ENCODE assay signal across 26 cellular contexts in the genomic region with DNA sequence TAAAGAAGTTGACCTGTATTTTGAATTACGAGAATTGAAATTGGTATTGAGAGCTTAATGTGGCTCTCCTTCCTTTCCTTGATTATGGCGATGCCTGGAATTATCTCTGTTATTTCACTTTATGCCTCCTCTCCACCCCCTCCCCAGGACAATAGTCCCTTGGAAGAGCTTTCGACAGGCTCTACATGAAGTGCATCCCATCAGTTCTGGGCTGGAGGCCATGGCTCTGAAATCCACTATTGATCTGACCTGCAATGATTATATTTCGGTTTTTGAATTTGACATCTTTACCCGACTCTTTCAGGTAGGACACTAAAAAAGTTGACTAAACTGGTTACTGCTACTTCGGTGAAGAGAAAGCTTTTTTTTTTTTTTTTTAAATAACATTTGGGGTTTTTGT.
"Had no signal": no experiment of that assay in that cellular context is flagged by ENCODE, and none has a peak within 500 bp of the region (broad histone marks: within the 10 kb centered on the region; RNA-seq: fewer than 3 reads in every experiment).

No MANE protein-coding gene starts in this region.

- FAIRE-seq: pancreas, small intestine had no signal

- H3K27ac ChIP-seq: hepatocyte, left lung, lower lobe of right lung, pancreas, prostate gland, sigmoid colon, spleen, tibial nerve, uterus had no signal

- H3K27me3 Mint-ChIP-seq: stimulated activated naive CD8-positive, alpha-beta T cell treated with anti-CD3 and anti-CD28 coated beads, Interleukin-15, amount 100 ng/mL, for 72 hours; type B pancreatic cell had no signal

- H3K27me3 ChIP-seq: hepatocyte, left lung, pancreas, sigmoid colon, spleen, tibial nerve, uterus had no signal

- H3K9me3 ChIP-seq: left lung, lower lobe of right lung, pancreas, prostate gland, sigmoid colon, spleen, tibial nerve, uterus had no signal

- H3K9me3 Mint-ChIP-seq: natural killer cell; stimulated activated effector memory CD8-positive, alpha-beta T cell treated with anti-CD3 and anti-CD28 coated beads, Interleukin-12 subunit alpha, Interleukin-12 subunit beta, amount 100 ng/mL, for 72 hours; stimulated activated naive CD8-positive, alpha-beta T cell treated with anti-CD3 and anti-CD28 coated beads, Interleukin-15, amount 100 ng/mL, for 72 hours; type B pancreatic cell had no signal

- H3K4me1 Mint-ChIP-seq: stimulated activated effector memory CD8-positive, alpha-beta T cell treated with anti-CD3 and anti-CD28 coated beads, Interleukin-12 subunit alpha, Interleukin-12 subunit beta, amount 100 ng/mL, for 72 hours had no signal

- ATAC-seq: left cardiac atrium; left lung; lower lobe of right lung; natural killer cell; pancreas; right cardiac atrium; stimulated activated effector memory CD8-positive, alpha-beta T cell treated with anti-CD3 and anti-CD28 coated beads, Interleukin-12 subunit alpha, Interleukin-12 subunit beta, amount 100 ng/mL, for 72 hours; stimulated activated naive CD8-positive, alpha-beta T cell treated with anti-CD3 and anti-CD28 coated beads, Interleukin-15, amount 100 ng/mL, for 72 hours had no signal

- DNase-seq: islet precursor cell; kidney glomerular epithelial cell; left cardiac atrium; left lung; lower lobe of right lung; mammary epithelial cell; mesenchymal stem cell; natural killer cell; nucleus accumbens; pancreas; posterior cingulate gyrus; retina; right cardiac atrium; sigmoid colon; small intestine; spleen; stimulated activated CD4-positive, alpha-beta T cell treated with anti-CD3 and anti-CD28 coated beads, Interleukin-4, amount 100 ng/mL, for 24 hours; stimulated activated naive CD4-positive, alpha-beta T cell treated with Interleukin-2 at 50 U/mL for 16 hours; stimulated activated naive CD8-positive, alpha-beta T cell treated with anti-CD3 and anti-CD28 coated beads, Interleukin-15, amount 100 ng/mL, for 72 hours; substantia nigra; uterus had no signal

- H3K27ac Mint-ChIP-seq: natural killer cell; stimulated activated effector memory CD8-positive, alpha-beta T cell treated with anti-CD3 and anti-CD28 coated beads, Interleukin-12 subunit alpha, Interleukin-12 subunit beta, amount 100 ng/mL, for 72 hours; type B pancreatic cell had no signal

- H3K4me3 Mint-ChIP-seq: natural killer cell; stimulated activated effector memory CD8-positive, alpha-beta T cell treated with anti-CD3 and anti-CD28 coated beads, Interleukin-12 subunit alpha, Interleukin-12 subunit beta, amount 100 ng/mL, for 72 hours; stimulated activated naive CD8-positive, alpha-beta T cell treated with anti-CD3 and anti-CD28 coated beads, Interleukin-15, amount 100 ng/mL, for 72 hours; type B pancreatic cell had no signal
